ENCODE assay signal across 8 cellular contexts in the genomic region with DNA sequence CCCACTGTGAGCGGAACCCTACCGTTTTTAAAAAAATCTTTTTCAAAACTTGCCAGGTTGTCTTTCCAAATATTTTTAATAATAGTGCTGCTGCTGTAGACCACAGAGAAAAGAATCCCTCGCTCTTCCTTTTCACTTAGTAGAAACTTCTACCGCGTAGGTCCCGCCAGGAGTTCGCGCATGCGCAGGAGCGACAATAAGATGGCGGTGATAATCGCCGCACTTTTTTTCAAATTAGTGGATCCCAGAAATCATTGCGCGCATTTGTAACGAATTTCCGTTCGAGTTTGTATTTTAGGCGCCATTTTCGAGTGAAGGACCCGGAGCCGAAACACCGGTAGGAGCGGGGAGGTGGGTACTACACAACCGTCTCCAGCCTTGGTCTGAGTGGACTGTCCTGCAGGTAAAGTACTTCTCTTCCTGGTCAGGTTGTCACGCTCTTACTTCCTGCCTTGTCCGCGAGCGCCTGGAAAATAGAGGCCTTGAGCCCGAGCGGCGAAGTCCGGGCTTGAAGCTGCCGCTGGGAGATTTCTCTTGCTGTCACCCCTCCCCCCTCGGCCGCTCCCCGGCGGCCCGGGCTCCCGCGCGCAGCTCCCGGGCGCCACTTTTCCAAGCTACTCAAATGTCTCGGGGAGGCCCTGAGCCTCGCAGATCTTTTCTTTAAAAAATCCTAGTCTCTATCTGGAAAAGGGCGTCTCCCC. TPM values are rescaled to one million over a fixed set of nuclear protein-coding genes. Genes with fewer than 3 reads are reported as not detected.
DNase-seq lines count a peak whose midpoint lies in the region; ATAC-seq and TF ChIP-seq lines count a peak whose summit lies in the region.

A gene (plus strand): TSS at position 304 of the 701 bp plus-strand sequence. CDS start 1,177 bp downstream, outside the sequence.

- no peaks in the 10 kb centered on the region for H3K36me3 ChIP-seq in gastroesophageal sphincter
- H3K36me3 ChIP-seq in neuronal stem cell (replicated peaks in 1 of 2; ENCODE audit: control insufficient read depth in 2 of 2, insufficient read depth in 2 of 2, low read length in 2 of 2) = peaks cover 0 to 38% of the 10 kb centered on the region in 2 donors

- no peak for TF ChIP-seq EP300 in gastroesophageal sphincter (IDR thresholded peaks at IDR 0.05)

- peak within 1 kb of the TSS; percentile 79 for H3K4me3 ChIP-seq in NB4 (ENCODE audit: low read depth, low read length)
- H3K4me3 ChIP-seq in gastroesophageal sphincter = peak within 1 kb of the TSS; percentile 69 to 82
- H3K4me3 ChIP-seq in neuronal stem cell (ENCODE audit: low read length in 2 of 2) = peak within 1 kb of the TSS; percentile 69 to 97

- DNase-seq in GM04504 (ENCODE audit: low read depth) (peak; percentile 91), NB4 (ENCODE audit: low read depth) (peak; percentile 89), SK-N-DZ (ENCODE audit: low spot score) (peak; percentile 97), neuronal stem cell (ENCODE audit: low spot score) (peak; percentile 93), superior temporal gyrus (ENCODE audit: extremely low spot score) (peak; percentile 99)
- DNase-seq in activated naive CD4-positive, alpha-beta T cell treated with Interleukin-2 at 50 U/mL for 16 hours = peak; percentile 83

- peak within 1 kb of the TSS; percentile 92 for H3K14ac ChIP-seq in neuronal stem cell (ENCODE audit: low read length)

- H3K9ac ChIP-seq in neuronal stem cell (ENCODE audit: low read depth, low read length, poor library complexity) = peak within 1 kb of the TSS; percentile 97

- ATAC-seq in HG02571 (IDR thresholded peaks at IDR 0.05; ENCODE audit: unreplicated experiment) = peak; percentile 39
- peak; percentile 79 for ATAC-seq in gastroesophageal sphincter

- WGBS in gastroesophageal sphincter (ENCODE audit: low coverage in 1 of 2), 2 donors = 0 to 1% methylated on average over 23 to 24 of the region's 47 CpGs
- no CpG with 5 or more reads among the region's 47 CpGs for WGBS in neuronal stem cell (ENCODE audit: extremely low coverage in 2 of 2, insufficient read length in 2 of 2, insufficient replicate concordance in 1 of 2), 2 donors

- H2BK12ac ChIP-seq in neuronal stem cell (ENCODE audit: low read length) = peak within 1 kb of the TSS; percentile 84

- H3K4me2 ChIP-seq in neuronal stem cell (ENCODE audit: insufficient read depth, low read length, poor library complexity, severe bottlenecking) = peak within 1 kb of the TSS; percentile 66

- no peak within 1 kb of the TSS for H4K8ac ChIP-seq in neuronal stem cell (ENCODE audit: low read depth, low read length)

- peak within 1 kb of the TSS; percentile 74 to 90 (median 85) for H3K27ac ChIP-seq in gastroesophageal sphincter
- H3K27ac ChIP-seq in neuronal stem cell (replicated peaks; ENCODE audit: low read length) = peak within 1 kb of the TSS; percentile 97

- no peaks in the 10 kb centered on the region for H3K9me3 ChIP-seq in gastroesophageal sphincter
- H3K9me3 ChIP-seq in neuronal stem cell (replicated peaks in 1 of 2; ENCODE audit: control insufficient read depth in 2 of 2, insufficient read depth in 1 of 2, low read depth in 1 of 2, low read length in 2 of 2) = no peaks in the 10 kb centered on the region

- H3K79me1 ChIP-seq in neuronal stem cell (ENCODE audit: low read depth, low read length) = peaks cover 5% of the 10 kb centered on the region

- H4K91ac ChIP-seq in neuronal stem cell (ENCODE audit: low read depth, low read length, poor library complexity) = no peak within 1 kb of the TSS

- peak within 1 kb of the TSS; percentile 90 for H2AK5ac ChIP-seq in neuronal stem cell (ENCODE audit: low read depth, low read length)

- peak within 1 kb of the TSS; percentile 85 for H2AFZ ChIP-seq in neuronal stem cell (ENCODE audit: low read length)

- peaks cover 6 to 43% (median 6%) of the 10 kb centered on the region in 3 donors for H3K4me1 ChIP-seq in gastroesophageal sphincter
- peaks cover 2 to 6% of the 10 kb centered on the region in 2 donors for H3K4me1 ChIP-seq in neuronal stem cell (ENCODE audit: control insufficient read depth in 2 of 2, insufficient read depth in 1 of 2, low read depth in 1 of 2, low read length in 2 of 2)

- peak; percentile 84 for TF ChIP-seq POLR2A in NB4 (IDR thresholded peaks at IDR 0.05; ENCODE audit: extremely low read depth, insufficient read length)
- TF ChIP-seq POLR2A in gastroesophageal sphincter (IDR thresholded peaks at IDR 0.05) = peak; percentile 25 to 66

- H3K23ac ChIP-seq in neuronal stem cell (ENCODE audit: low read depth, low read length, poor library complexity) = peak within 1 kb of the TSS; percentile 91

- TF ChIP-seq CTCF in NB4 (IDR thresholded peaks at IDR 0.05; ENCODE audit: low read depth, low read length) (no peak), gastroesophageal sphincter (IDR thresholded peaks at IDR 0.05) (peak in 1 of 4 experiments; percentile 8)

- peak within 1 kb of the TSS; percentile 98 for H2BK5ac ChIP-seq in neuronal stem cell (ENCODE audit: low read length)

- peak within 1 kb of the TSS; percentile 30 for H2BK15ac ChIP-seq in neuronal stem cell (ENCODE audit: low read length)

- peaks cover 18% of the 10 kb centered on the region for H3K27me3 ChIP-seq in gastroesophageal sphincter
- no peaks in the 10 kb centered on the region for H3K27me3 ChIP-seq in neuronal stem cell (ENCODE audit: control insufficient read depth in 3 of 3, insufficient read depth in 3 of 3, low read depth in 1 of 3, low read length in 3 of 3)

- H2BK120ac ChIP-seq in neuronal stem cell (ENCODE audit: low read depth, low read length) = peak within 1 kb of the TSS; percentile 87

- peak within 1 kb of the TSS; percentile 53 for H3K4ac ChIP-seq in neuronal stem cell (ENCODE audit: low read length)

- H3K18ac ChIP-seq in neuronal stem cell (ENCODE audit: low read length) = peak within 1 kb of the TSS; percentile 95

RNA-seq across cellular contexts. Expression of the gene that starts here (rescaled TPM):
- polyA plus RNA-seq in SK-N-DZ (2014; cell fraction: cytosol; rRNA removed) = 141 and 166 TPM in 2 replicates
- 588 and 755 TPM in 2 replicates for polyA plus RNA-seq in SK-N-DZ (2014; cell fraction: nucleus; rRNA removed)
- total RNA-seq in gastroesophageal sphincter = 10 to 100 TPM; 21.7 to 40.8 (median 26.9) TPM
- 430 TPM for polyA plus RNA-seq in neuronal stem cell (2013, experiment 1 of 2)
- 436 TPM for polyA plus RNA-seq in neuronal stem cell (2013, experiment 2 of 2)

Comparison
In these comparisons a context has a peak if more than half of its experiments do, and no peak if none do; other contexts are left out.
1. Peak in every context shown above with its lines: DNase-seq, ATAC-seq, H3K4me3 ChIP-seq and H3K27ac ChIP-seq.